ENCODE assay signal across 8 cellular contexts in the genomic region with DNA sequence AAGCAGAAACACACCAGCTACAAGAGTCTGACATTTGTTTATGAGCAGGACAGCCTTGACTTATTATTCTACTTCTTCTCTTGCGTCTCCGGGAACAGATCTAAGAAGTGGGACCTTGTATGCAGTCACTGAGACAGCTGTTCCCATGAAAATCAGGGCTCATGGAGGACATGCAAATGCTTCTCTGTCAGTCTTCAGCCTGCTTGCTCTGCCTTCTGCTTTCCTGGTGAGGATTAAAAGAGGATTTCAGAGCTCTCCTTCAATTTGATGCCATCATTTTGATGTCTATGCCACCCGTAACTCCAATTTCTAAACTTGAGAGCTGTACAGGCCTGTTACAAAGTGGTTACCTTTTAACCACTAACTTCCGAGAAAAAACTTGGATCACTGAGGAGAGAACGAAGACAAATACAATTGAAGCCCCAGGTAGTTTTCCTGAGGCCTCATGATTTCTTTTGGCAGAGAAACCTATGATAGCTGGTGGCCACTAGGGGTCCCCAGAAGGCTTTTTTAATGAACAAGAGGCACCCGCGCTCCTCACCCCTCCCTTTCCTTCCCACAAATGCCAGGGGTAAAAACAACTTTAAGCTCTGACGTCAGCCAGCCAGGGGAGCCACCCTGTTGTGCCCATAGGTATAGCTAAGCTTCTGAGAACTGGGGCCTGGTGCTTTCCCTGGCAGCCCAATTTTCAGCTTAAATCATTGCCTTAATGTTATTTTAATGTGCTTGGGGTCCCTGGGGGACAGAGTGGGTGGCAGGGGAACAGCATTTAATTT.
DNase-seq lines count a peak whose midpoint lies in the region; TF ChIP-seq lines count a peak whose summit lies in the region.

No MANE protein-coding gene starts in this region.

- no peak overlapping the region for H3K4me3 Mint-ChIP-seq in H9
- H3K4me3 Mint-ChIP-seq in activated T-helper 2 cell treated with anti-CD3 and anti-CD28 coated beads, Interferon-gamma antibody, Interleukin-2, Interleukin-4, amounts not matched to agents 10 μg/mL and 5 μg/mL and 100 μg/mL, durations not matched to agents 14 hours and 24 hours and 36 hours (ENCODE audit: low read depth), result no peak overlapping the region

- no peak overlapping the region for H2BK15ac ChIP-seq in H9 (ENCODE audit: low read depth, low read length)

- peaks cover 36 to 40% of the 10 kb centered on the region in 2 experiments for H3K4me1 Mint-ChIP-seq in H9
- peaks cover 41% of the 10 kb centered on the region for H3K4me1 Mint-ChIP-seq in activated T-helper 2 cell treated with anti-CD3 and anti-CD28 coated beads, Interferon-gamma antibody, Interleukin-2, Interleukin-4, amounts not matched to agents 10 μg/mL and 5 μg/mL and 100 μg/mL, durations not matched to agents 14 hours and 24 hours and 36 hours (ENCODE audit: low read depth)

- H3K4me1 ChIP-seq in H9 (ENCODE audit: insufficient read depth, low read length), result no peaks in the 10 kb centered on the region; the same call in 1 of the 2 replicates

- no peak overlapping the region for H3K56ac ChIP-seq in H9 (ENCODE audit: insufficient read length, low read depth, low read length)

- no peaks in the 10 kb centered on the region for H3K9me3 ChIP-seq in H9 (ENCODE audit: control insufficient read depth, low read depth, low read length)

- H3K4me3 ChIP-seq in foreskin fibroblast (ENCODE audit: low read depth in 1 of 2, low read length in 2 of 2), result no peak overlapping the region

- no peak overlapping the region for H3K9ac ChIP-seq in H9 (ENCODE audit: extremely low read depth, insufficient read length, low read length)

- H3K79me1 ChIP-seq in H9 (ENCODE audit: insufficient read depth, low read depth, low read length, poor library complexity, severe bottlenecking), result no peaks in the 10 kb centered on the region

- H3T11ph ChIP-seq in H9 (ENCODE audit: low read length), result no peak overlapping the region

- H4K91ac ChIP-seq in H9 (ENCODE audit: insufficient read length, low read depth, low read length), result no peak overlapping the region

- H3K4me2 ChIP-seq in H9 (ENCODE audit: insufficient read depth, insufficient read length, low read length), result no peak overlapping the region

- WGBS in H9 (ENCODE audit: extremely low coverage, insufficient read length, low lambda C conversion rate), result no CpG with 5 or more reads among the region's 8 CpGs

- in situ Hi-C loops in G401 (cut with HindIII; ENCODE audit: low sequenced_read_pairs), result no loop called here

- H2BK12ac ChIP-seq in H9 (ENCODE audit: insufficient read length, low read depth, low read length), result no peak overlapping the region

- peak overlapping the region; percentile 70 to 98 (median 96); a peak in 6 of 7 replicates for H3K27ac Mint-ChIP-seq in H9
- H3K27ac Mint-ChIP-seq in activated T-helper 2 cell treated with anti-CD3 and anti-CD28 coated beads, Interferon-gamma antibody, Interleukin-2, Interleukin-4, amounts not matched to agents 10 μg/mL and 5 μg/mL and 100 μg/mL, durations not matched to agents 14 hours and 24 hours and 36 hours, result peak overlapping the region; percentile 84

- no peak overlapping the region for H3K27ac ChIP-seq in H9 (ENCODE audit: insufficient read length, low read depth, low read length)
- no peak overlapping the region for H3K27ac ChIP-seq in substantia nigra (ENCODE audit: low read depth, low read length, poor library complexity, severe bottlenecking)

- no peak overlapping the region for H4K5ac ChIP-seq in H9 (ENCODE audit: insufficient read length, low read depth, low read length)

- no peaks in the 10 kb centered on the region for H3K27me3 ChIP-seq in H9 (ENCODE audit: insufficient read depth, low read length)

- no peak overlapping the region for H4K8ac ChIP-seq in H9 (replicated peaks; ENCODE audit: insufficient read length, low read depth, low read length)

- no peak overlapping the region for H2BK120ac ChIP-seq in H9 (ENCODE audit: low read depth, low read length, poor library complexity, severe bottlenecking)

- DNase-seq in G401 (ENCODE audit: low spot score) (peak; percentile 92), H9 (peak; percentile 92), LHCN-M2 (ENCODE audit: low read depth) (peak; percentile 78), RPMI8226 (peak; percentile 70), foreskin fibroblast (peak; percentile 76 to 91), nucleus accumbens (lab: John Stamatoyannopoulos, UW) (peak in 54 of 56 donors; percentile 1 to 88 (median 52)), substantia nigra (lab: John Stamatoyannopoulos, UW) (peak in 41 of 49 donors; percentile 1 to 87 (median 29))
- peak; percentile 79 for DNase-seq in activated T-helper 2 cell treated with anti-CD3 and anti-CD28 coated beads, Interferon-gamma antibody, Interleukin-2, Interleukin-4, amounts not matched to agents 10 μg/mL and 5 μg/mL and 100 μg/mL, durations not matched to agents 14 hours and 24 hours and 36 hours (ENCODE audit: low spot score)

- H2AFZ ChIP-seq in H9 (ENCODE audit: low read length), result peak overlapping the region; percentile 81

- intact Hi-C loops in activated T-helper 2 cell treated with anti-CD3 and anti-CD28 coated beads, Interferon-gamma antibody, Interleukin-2, Interleukin-4, amounts not matched to agents 10 μg/mL and 5 μg/mL and 100 μg/mL, durations not matched to agents 14 hours and 24 hours and 36 hours (cut with micrococcal nuclease), result loop anchor here (1.0 to 10.0 kb wide), 15 partner anchors 10 to 1642 kb away; a partner anchor contains a TSS

- no peak overlapping the region for H3K23ac ChIP-seq in H9 (ENCODE audit: insufficient read length, low read depth, low read length)

- H2AK5ac ChIP-seq in H9 (ENCODE audit: insufficient read length, low read length), result no peak overlapping the region

- peak overlapping the region; percentile 19; the same call in 1 of the 2 replicates for H3K14ac ChIP-seq in H9 (ENCODE audit: insufficient read depth, low read length)

- no peaks in the 10 kb centered on the region for H3K9me3 Mint-ChIP-seq in H9
- H3K9me3 Mint-ChIP-seq in activated T-helper 2 cell treated with anti-CD3 and anti-CD28 coated beads, Interferon-gamma antibody, Interleukin-2, Interleukin-4, amounts not matched to agents 10 μg/mL and 5 μg/mL and 100 μg/mL, durations not matched to agents 14 hours and 24 hours and 36 hours, result no peaks in the 10 kb centered on the region

- no peaks in the 10 kb centered on the region for H3K23me2 ChIP-seq in H9 (ENCODE audit: insufficient read length, low read depth, low read length, poor library complexity, severe bottlenecking)

- no peak overlapping the region for H2BK5ac ChIP-seq in H9 (ENCODE audit: insufficient read length, low read length)

- H4K20me1 ChIP-seq in H9 (ENCODE audit: control insufficient read depth, insufficient read depth, insufficient read length), result no peaks in the 10 kb centered on the region

- no peak overlapping the region for H3K4ac ChIP-seq in H9 (ENCODE audit: low read depth, low read length)

- no peaks in the 10 kb centered on the region; the same call in 1 of the 2 replicates for H3K27me3 Mint-ChIP-seq in H9 (ENCODE audit: low read depth)
- no peaks in the 10 kb centered on the region for H3K27me3 Mint-ChIP-seq in activated T-helper 2 cell treated with anti-CD3 and anti-CD28 coated beads, Interferon-gamma antibody, Interleukin-2, Interleukin-4, amounts not matched to agents 10 μg/mL and 5 μg/mL and 100 μg/mL, durations not matched to agents 14 hours and 24 hours and 36 hours (ENCODE audit: low read depth)

- H3K36me3 Mint-ChIP-seq in H9 (ENCODE audit: insufficient read depth in 1 of 3, low read depth in 3 of 3), result no peaks in the 10 kb centered on the region
- peaks cover 2% of the 10 kb centered on the region for H3K36me3 Mint-ChIP-seq in activated T-helper 2 cell treated with anti-CD3 and anti-CD28 coated beads, Interferon-gamma antibody, Interleukin-2, Interleukin-4, amounts not matched to agents 10 μg/mL and 5 μg/mL and 100 μg/mL, durations not matched to agents 14 hours and 24 hours and 36 hours (ENCODE audit: low read depth)

- H2BK20ac ChIP-seq in H9 (ENCODE audit: low read depth, low read length, poor library complexity, severe bottlenecking), result no peak overlapping the region

- peak overlapping the region; percentile 53 for H3K18ac ChIP-seq in H9 (ENCODE audit: insufficient read length, low read depth, low read length)

- H3K79me2 ChIP-seq in H9 (ENCODE audit: insufficient read depth, low read length), result no peaks in the 10 kb centered on the region

- peak; percentile 89 for TF ChIP-seq CTCF in H9 (conservative IDR thresholded peaks at IDR 0.05)
- TF ChIP-seq CTCF in foreskin fibroblast (IDR thresholded peaks at IDR 0.05; ENCODE audit: low read depth, low read length), result peak; percentile 85

Comparison
In these comparisons a context has a peak if more than half of its experiments do, and no peak if none do; other contexts are left out.
1. DNase-seq: peak in every context shown above with its lines; median percentile 92 in G401; 92 in H9; 84 in foreskin fibroblast; 79 in activated T-helper 2 cell treated with anti-CD3 and anti-CD28 coated beads, Interferon-gamma antibody, Interleukin-2, Interleukin-4, amounts not matched to agents 10 μg/mL and 5 μg/mL and 100 μg/mL, durations not matched to agents 14 hours and 24 hours and 36 hours; 78 in LHCN-M2; 70 in RPMI8226; 52 in nucleus accumbens; 29 in substantia nigra.